ENCODE assay signal across 25 cellular contexts in the genomic region with DNA sequence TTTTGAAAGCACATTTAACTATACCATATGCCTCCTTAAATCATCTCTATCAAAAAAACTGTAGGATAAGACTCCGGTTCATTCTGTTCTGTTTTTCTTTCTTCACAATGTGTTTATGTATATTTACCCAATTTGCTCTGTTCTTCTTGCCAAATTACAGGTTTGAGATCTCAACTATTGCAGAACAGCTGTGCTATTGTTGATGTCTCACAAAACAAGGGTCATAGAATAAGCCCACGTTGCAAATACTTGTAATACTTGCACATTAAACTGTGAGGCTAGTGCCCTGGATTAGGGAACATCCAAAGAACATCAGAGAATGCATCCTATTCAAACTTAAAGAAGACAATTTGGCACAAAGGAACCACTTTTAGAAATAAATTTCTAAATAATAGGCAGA.
"Had no signal": no experiment of that assay in that cellular context is flagged by ENCODE, and none has a peak within 500 bp of the region (broad histone marks: within the 10 kb centered on the region; RNA-seq: fewer than 3 reads in every experiment).

No MANE protein-coding gene starts in this region.

- H2AFZ ChIP-seq: neural progenitor cell had no signal

- H3K4me3 Mint-ChIP-seq: immature natural killer cell; memory B cell; natural killer cell treated with Interleukin-12 subunit alpha and Interleukin-12 subunit beta and Interleukin-15 and Interleukin-18, amount 100 ng/mL, for 72 hours; neural progenitor cell; stimulated activated effector memory CD8-positive, alpha-beta T cell treated with anti-CD3 and anti-CD28 coated beads, Interleukin-12 subunit alpha, Interleukin-12 subunit beta, amount 100 ng/mL, for 72 hours had no signal

- H3K9me3 Mint-ChIP-seq: memory B cell; natural killer cell treated with Interleukin-12 subunit alpha and Interleukin-12 subunit beta and Interleukin-15 and Interleukin-18, amount 100 ng/mL, for 72 hours; neural progenitor cell; stimulated activated effector memory CD8-positive, alpha-beta T cell treated with anti-CD3 and anti-CD28 coated beads, Interleukin-12 subunit alpha, Interleukin-12 subunit beta, amount 100 ng/mL, for 72 hours had no signal

- H3K27me3 ChIP-seq: colonic mucosa, neural progenitor cell, ovary, suprapubic skin, thyroid gland, upper lobe of left lung, vagina had no signal

- H3K27ac ChIP-seq: colonic mucosa, left ventricle myocardium inferior, lower lobe of right lung, neural progenitor cell, suprapubic skin, thyroid gland, upper lobe of left lung, vagina had no signal

- H3K4me1 ChIP-seq: colonic mucosa, left ventricle myocardium inferior, lower lobe of right lung, suprapubic skin, thyroid gland, upper lobe of left lung, vagina had no signal

- H3K9me3 ChIP-seq: colonic mucosa, left ventricle myocardium inferior, lower lobe of right lung, ovary, suprapubic skin, thyroid gland, upper lobe of left lung, vagina had no signal

- H3K36me3 ChIP-seq: colonic mucosa, ovary had no signal

- ATAC-seq: left cardiac atrium; lower lobe of right lung; natural killer cell treated with Interleukin-12 subunit alpha and Interleukin-12 subunit beta and Interleukin-15 and Interleukin-18, amount 100 ng/mL, for 72 hours; right cardiac atrium; stimulated activated effector memory CD8-positive, alpha-beta T cell treated with anti-CD3 and anti-CD28 coated beads, Interleukin-12 subunit alpha, Interleukin-12 subunit beta, amount 100 ng/mL, for 72 hours; stimulated activated naive CD8-positive, alpha-beta T cell treated with anti-CD3 and anti-CD28 coated beads, Interleukin-15, Interleukin-2, amounts not matched to agents 100 U/mL and 50 U/mL, for 24 hours had no signal

- H3K4me1 Mint-ChIP-seq: immature natural killer cell, neural progenitor cell had no signal

- H3K27ac Mint-ChIP-seq: immature natural killer cell; memory B cell; natural killer cell treated with Interleukin-12 subunit alpha and Interleukin-12 subunit beta and Interleukin-15 and Interleukin-18, amount 100 ng/mL, for 72 hours; neural progenitor cell; stimulated activated effector memory CD8-positive, alpha-beta T cell treated with anti-CD3 and anti-CD28 coated beads, Interleukin-12 subunit alpha, Interleukin-12 subunit beta, amount 100 ng/mL, for 72 hours had no signal

- H3K4me3 ChIP-seq: colonic mucosa, left ventricle myocardium inferior, lower lobe of right lung, neural progenitor cell, ovary, smooth muscle cell, suprapubic skin, thyroid gland, upper lobe of left lung, vagina had no signal

- DNase-seq: colonic mucosa; dermis blood vessel endothelial cell; erythroblast; foreskin fibroblast; immature natural killer cell; kidney; left cardiac atrium; left ventricle myocardium inferior; lower lobe of right lung; midbrain; nucleus accumbens; ovary; right cardiac atrium; stimulated activated CD4-positive, alpha-beta T cell treated with anti-CD3 and anti-CD28 coated beads, Interleukin-4, amount 100 ng/mL, for 1 hour; stimulated activated CD8-positive, alpha-beta memory T cell treated with anti-CD3 and anti-CD28 coated beads, Interleukin-4, amount 100 ng/mL, for 48 hours; stimulated activated naive CD8-positive, alpha-beta T cell treated with anti-CD3 and anti-CD28 coated beads, Interleukin-15, Interleukin-2, amounts not matched to agents 100 U/mL and 50 U/mL, for 24 hours; thyroid gland; upper lobe of left lung had no signal

- H3K4me2 ChIP-seq: neural progenitor cell, smooth muscle cell had no signal

- H3K27me3 Mint-ChIP-seq: memory B cell; natural killer cell treated with Interleukin-12 subunit alpha and Interleukin-12 subunit beta and Interleukin-15 and Interleukin-18, amount 100 ng/mL, for 72 hours had no signal

- H3K9ac ChIP-seq: neural progenitor cell had no signal
